In the genomic region with DNA sequence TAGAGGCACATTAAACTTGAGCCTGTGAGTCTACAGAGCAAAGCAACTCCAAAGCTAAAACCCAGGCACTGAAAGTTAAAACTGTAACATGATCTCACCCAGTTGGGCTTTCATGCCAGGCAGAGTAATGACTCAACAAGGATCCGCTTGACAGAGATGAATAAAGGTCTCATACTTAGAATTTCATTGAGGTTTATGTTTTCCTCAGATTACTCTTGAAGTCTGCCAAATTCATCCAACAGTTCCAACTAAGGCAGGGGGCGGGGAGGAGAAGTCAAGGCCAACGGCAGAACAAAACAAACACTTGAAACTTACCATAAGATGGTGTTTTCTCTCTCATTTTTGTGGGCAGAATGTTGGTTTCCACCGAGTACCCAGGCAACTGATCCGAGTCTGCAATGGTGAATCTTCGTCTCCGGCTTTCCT, we compare ENCODE assay signal across 2 cellular contexts.
A peak's percentile ranks its signal among the peaks of the same experiment; 100 is the strongest.
TF ChIP-seq lines count a peak whose summit lies in the region.

No MANE protein-coding gene starts in this region.

TF ChIP-seq in HCT116, 20 proteins besides CTCF, POLR2A, EP300 and RAD21 (continued from another document):
- TF ChIP-seq, protein P1, sequence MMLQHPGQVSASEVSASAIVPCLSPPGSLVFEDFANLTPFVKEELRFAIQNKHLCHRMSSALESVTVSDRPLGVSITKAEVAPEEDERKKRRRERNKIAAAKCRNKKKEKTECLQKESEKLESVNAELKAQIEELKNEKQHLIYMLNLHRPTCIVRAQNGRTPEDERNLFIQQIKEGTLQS (IDR thresholded peaks at IDR 0.05), result no peak
- peak; percentile 62 for TF ChIP-seq CBX3 (IDR thresholded peaks at IDR 0.05; ENCODE audit: low read depth)
- TF ChIP-seq SP1 (IDR thresholded peaks at IDR 0.05; ENCODE audit: low read depth), result peak; percentile 65
- TF ChIP-seq EZH2phosphoT487 (IDR thresholded peaks at IDR 0.05; ENCODE audit: borderline replicate concordance), result no peak
- TF ChIP-seq, protein P2, sequence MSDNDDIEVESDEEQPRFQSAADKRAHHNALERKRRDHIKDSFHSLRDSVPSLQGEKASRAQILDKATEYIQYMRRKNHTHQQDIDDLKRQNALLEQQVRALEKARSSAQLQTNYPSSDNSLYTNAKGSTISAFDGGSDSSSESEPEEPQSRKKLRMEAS (IDR thresholded peaks at IDR 0.05), result peak; percentile 8; the same call in 1 of the 2 replicates
- TF ChIP-seq, protein P3, sequence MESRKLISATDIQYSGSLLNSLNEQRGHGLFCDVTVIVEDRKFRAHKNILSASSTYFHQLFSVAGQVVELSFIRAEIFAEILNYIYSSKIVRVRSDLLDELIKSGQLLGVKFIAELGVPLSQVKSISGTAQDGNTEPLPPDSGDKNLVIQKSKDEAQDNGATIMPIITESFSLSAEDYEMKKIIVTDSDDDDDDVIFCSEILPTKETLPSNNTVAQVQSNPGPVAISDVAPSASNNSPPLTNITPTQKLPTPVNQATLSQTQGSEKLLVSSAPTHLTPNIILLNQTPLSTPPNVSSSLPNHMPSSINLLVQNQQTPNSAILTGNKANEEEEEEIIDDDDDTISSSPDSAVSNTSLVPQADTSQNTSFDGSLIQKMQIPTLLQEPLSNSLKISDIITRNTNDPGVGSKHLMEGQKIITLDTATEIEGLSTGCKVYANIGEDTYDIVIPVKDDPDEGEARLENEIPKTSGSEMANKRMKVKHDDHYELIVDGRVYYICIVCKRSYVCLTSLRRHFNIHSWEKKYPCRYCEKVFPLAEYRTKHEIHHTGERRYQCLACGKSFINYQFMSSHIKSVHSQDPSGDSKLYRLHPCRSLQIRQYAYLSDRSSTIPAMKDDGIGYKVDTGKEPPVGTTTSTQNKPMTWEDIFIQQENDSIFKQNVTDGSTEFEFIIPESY (IDR thresholded peaks at IDR 0.05; ENCODE audit: extremely low read depth, insufficient replicate concordance, low read length), result no peak
- peak; percentile 29; the same call in 1 of the 2 replicates for TF ChIP-seq CEBPB (IDR thresholded peaks at IDR 0.05; ENCODE audit: low read depth)
- TF ChIP-seq EZH2 (IDR thresholded peaks at IDR 0.05), result no peak
- peak; percentile 69 for TF ChIP-seq FOSL1 (IDR thresholded peaks at IDR 0.05; ENCODE audit: low read depth)
- TF ChIP-seq ELF1 (IDR thresholded peaks at IDR 0.05; ENCODE audit: borderline replicate concordance, low read depth), result no peak
- peak; percentile 47; the same call in 1 of the 2 replicates for TF ChIP-seq POLR2AphosphoS5 (IDR thresholded peaks at IDR 0.05; ENCODE audit: low read depth, low read length)

TF ChIP-seq in SK-N-SH treated with all-trans-retinoic acid at 6 μM for 48 hours, 23 proteins besides CTCF, POLR2A, EP300 and RAD21 (continued from another document):
- TF ChIP-seq, protein P4, sequence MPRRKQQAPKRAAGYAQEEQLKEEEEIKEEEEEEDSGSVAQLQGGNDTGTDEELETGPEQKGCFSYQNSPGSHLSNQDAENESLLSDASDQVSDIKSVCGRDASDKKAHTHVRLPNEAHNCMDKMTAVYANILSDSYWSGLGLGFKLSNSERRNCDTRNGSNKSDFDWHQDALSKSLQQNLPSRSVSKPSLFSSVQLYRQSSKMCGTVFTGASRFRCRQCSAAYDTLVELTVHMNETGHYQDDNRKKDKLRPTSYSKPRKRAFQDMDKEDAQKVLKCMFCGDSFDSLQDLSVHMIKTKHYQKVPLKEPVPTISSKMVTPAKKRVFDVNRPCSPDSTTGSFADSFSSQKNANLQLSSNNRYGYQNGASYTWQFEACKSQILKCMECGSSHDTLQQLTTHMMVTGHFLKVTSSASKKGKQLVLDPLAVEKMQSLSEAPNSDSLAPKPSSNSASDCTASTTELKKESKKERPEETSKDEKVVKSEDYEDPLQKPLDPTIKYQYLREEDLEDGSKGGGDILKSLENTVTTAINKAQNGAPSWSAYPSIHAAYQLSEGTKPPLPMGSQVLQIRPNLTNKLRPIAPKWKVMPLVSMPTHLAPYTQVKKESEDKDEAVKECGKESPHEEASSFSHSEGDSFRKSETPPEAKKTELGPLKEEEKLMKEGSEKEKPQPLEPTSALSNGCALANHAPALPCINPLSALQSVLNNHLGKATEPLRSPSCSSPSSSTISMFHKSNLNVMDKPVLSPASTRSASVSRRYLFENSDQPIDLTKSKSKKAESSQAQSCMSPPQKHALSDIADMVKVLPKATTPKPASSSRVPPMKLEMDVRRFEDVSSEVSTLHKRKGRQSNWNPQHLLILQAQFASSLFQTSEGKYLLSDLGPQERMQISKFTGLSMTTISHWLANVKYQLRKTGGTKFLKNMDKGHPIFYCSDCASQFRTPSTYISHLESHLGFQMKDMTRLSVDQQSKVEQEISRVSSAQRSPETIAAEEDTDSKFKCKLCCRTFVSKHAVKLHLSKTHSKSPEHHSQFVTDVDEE (CRISPR knock-in tag; IDR thresholded peaks at IDR 0.05), result no peak
- TF ChIP-seq ISL1 (CRISPR knock-in tag; IDR thresholded peaks at IDR 0.05), result peak; percentile 42; the same call in 1 of the 2 replicates
